In genomic region chr4:49102344-49102898, GRCh38 we compare ENCODE assay signal across 8 cellular contexts.
DNase-seq lines count a peak whose midpoint lies in the region; ATAC-seq and TF ChIP-seq lines count a peak whose summit lies in the region.
"Not testable (repeated sequence)": the region's sequence is repeated elsewhere in the genome, so short reads cannot be mapped to it uniquely, and the experiment has no call there.

No MANE protein-coding gene starts in this region.

- H3K4me1 Mint-ChIP-seq in endothelial cell (ENCODE audit: unreplicated experiment); stimulated activated memory B cell treated with anti-CD40 and anti-IgM and Interleukin-4, amounts not matched to agents 10 μg/mL and 1 μg/mL and 100 μg/mL, for 72 hours: not testable (repeated sequence)

- TF ChIP-seq CTCF in endothelial cell (IDR thresholded peaks at IDR 0.05; ENCODE audit: unreplicated experiment) = not testable (repeated sequence)

- ATAC-seq in GM18511 (IDR thresholded peaks at IDR 0.05; ENCODE audit: unreplicated experiment) (peak; percentile 32), GM21360 (IDR thresholded peaks at IDR 0.05; ENCODE audit: unreplicated experiment) (peak; percentile 27), HG02678 (IDR thresholded peaks at IDR 0.05; ENCODE audit: unreplicated experiment) (peak; percentile 29), HG03280 (IDR thresholded peaks at IDR 0.05; ENCODE audit: unreplicated experiment) (peak; percentile 34), SK-N-SH treated with all-trans-retinoic acid at 6 μM for 48 hours (peak; percentile 54), left lobe of liver (peak; percentile 44)
- peak; percentile 59 for ATAC-seq in stimulated activated memory B cell treated with anti-CD40 and anti-IgM and Interleukin-4, amounts not matched to agents 10 μg/mL and 1 μg/mL and 100 μg/mL, for 72 hours

- H3K4me3 Mint-ChIP-seq in endothelial cell (ENCODE audit: unreplicated experiment) = peak overlapping the region; percentile 0
- not testable (repeated sequence) for H3K4me3 Mint-ChIP-seq in stimulated activated memory B cell treated with anti-CD40 and anti-IgM and Interleukin-4, amounts not matched to agents 10 μg/mL and 1 μg/mL and 100 μg/mL, for 72 hours

- peaks cover 51% of the 10 kb centered on the region for H3K27me3 Mint-ChIP-seq in endothelial cell (ENCODE audit: unreplicated experiment)
- not testable (repeated sequence) for H3K27me3 Mint-ChIP-seq in stimulated activated memory B cell treated with anti-CD40 and anti-IgM and Interleukin-4, amounts not matched to agents 10 μg/mL and 1 μg/mL and 100 μg/mL, for 72 hours

- H3K9me3 Mint-ChIP-seq in endothelial cell (ENCODE audit: unreplicated experiment) = peaks cover 78% of the 10 kb centered on the region
- H3K9me3 Mint-ChIP-seq in stimulated activated memory B cell treated with anti-CD40 and anti-IgM and Interleukin-4, amounts not matched to agents 10 μg/mL and 1 μg/mL and 100 μg/mL, for 72 hours = peaks cover 83% of the 10 kb centered on the region

- H3K27ac Mint-ChIP-seq in endothelial cell (ENCODE audit: unreplicated experiment); stimulated activated memory B cell treated with anti-CD40 and anti-IgM and Interleukin-4, amounts not matched to agents 10 μg/mL and 1 μg/mL and 100 μg/mL, for 72 hours: not testable (repeated sequence)

- H3K36me3 Mint-ChIP-seq in endothelial cell (ENCODE audit: low read depth, unreplicated experiment) = peaks cover 65% of the 10 kb centered on the region
- peaks cover 59% of the 10 kb centered on the region for H3K36me3 Mint-ChIP-seq in stimulated activated memory B cell treated with anti-CD40 and anti-IgM and Interleukin-4, amounts not matched to agents 10 μg/mL and 1 μg/mL and 100 μg/mL, for 72 hours

- not testable (repeated sequence) for DNase-seq in endothelial cell (ENCODE audit: low spot score); left lobe of liver (ENCODE audit: low spot score)
